ENCODE assay signal across 9 cellular contexts in genomic region chr5:109105631-109106267, GRCh38.
DNase-seq lines count a peak whose midpoint lies in the region; ATAC-seq and TF ChIP-seq lines count a peak whose summit lies in the region.
"Had no signal": no experiment of that assay in that cellular context is flagged by ENCODE, and none has a peak within 500 bp of the region (broad histone marks: within the 10 kb centered on the region; RNA-seq: fewer than 3 reads in every experiment).

No MANE protein-coding gene starts in this region.

- H3K4me3 ChIP-seq in mucosa of descending colon: no peak overlapping the region
- H3K4me3 ChIP-seq in CD8-positive, alpha-beta memory T cell (ENCODE audit: low read length): no peak overlapping the region

- CTCF ChIA-PET in CD8-positive, alpha-beta memory T cell (lab: Charles Lee): no interaction called here

- intact Hi-C loops in mucosa of descending colon (cut with DNase I, micrococcal nuclease) (no loop called here), left colon (cut with DNase I, micrococcal nuclease) (no loop called here)

- H3K27me3 ChIP-seq in CD8-positive, alpha-beta memory T cell (ENCODE audit: insufficient read depth, low read length, poor library complexity, severe bottlenecking): no peaks in the 10 kb centered on the region

- H3K36me3 Mint-ChIP-seq in CD8-positive, alpha-beta memory T cell: peaks cover 0 to 7% (median 0%) of the 10 kb centered on the region in 3 donors

- no peak for TF ChIP-seq CTCF in mucosa of descending colon (IDR thresholded peaks at IDR 0.05)

- POLR2A ChIA-PET in CD8-positive, alpha-beta memory T cell (lab: Charles Lee): no interaction called here

- no peaks in the 10 kb centered on the region for H3K36me3 ChIP-seq in mucosa of descending colon (ENCODE audit: low read depth)
- H3K36me3 ChIP-seq in CD8-positive, alpha-beta memory T cell (ENCODE audit: insufficient read depth, low read length): no peaks in the 10 kb centered on the region

- H3K27me3 Mint-ChIP-seq in CD8-positive, alpha-beta memory T cell: no peaks in the 10 kb centered on the region

- ATAC-seq in mucosa of descending colon (no peak), left colon (no peak)
- ATAC-seq in activated CD4-positive, CD25-positive, alpha-beta regulatory T cell treated with anti-CD3 and anti-CD28 coated beads, Interleukin-2, amount 50 U/mL, for 24 hours: no peak

- DNase-seq in D341Med (ENCODE audit: low spot score): peak; percentile 12
- peak; percentile 86 for DNase-seq in NCI-H446 treated with DMSO at 0.1 percent for 48 hours (lab: John Stamatoyannopoulos, UW)
- DNase-seq in epithelial cell of prostate (ENCODE audit: low read depth, low spot score): peak; percentile 16
- DNase-seq in non-pigmented ciliary epithelial cell (ENCODE audit: low read depth): peak; percentile 79
- no peak for DNase-seq in mucosa of descending colon
- DNase-seq in left colon: no peak
- DNase-seq in CD8-positive, alpha-beta memory T cell: no peak
- DNase-seq: activated gamma-delta T cell had no signal

- H3K4me3 Mint-ChIP-seq in CD8-positive, alpha-beta memory T cell: no peak overlapping the region

- H3K9me3 Mint-ChIP-seq in CD8-positive, alpha-beta memory T cell: peaks cover 0 to 2% (median 0%) of the 10 kb centered on the region in 5 donors

- H3K9me3 ChIP-seq in mucosa of descending colon: no peaks in the 10 kb centered on the region
- no peaks in the 10 kb centered on the region for H3K9me3 ChIP-seq in CD8-positive, alpha-beta memory T cell (ENCODE audit: low read length)

- peak overlapping the region; percentile 65 for H3K27ac ChIP-seq in epithelial cell of prostate
- H3K27ac ChIP-seq in CD8-positive, alpha-beta memory T cell (ENCODE audit: low read depth, low read length): no peak overlapping the region

- H3K4me1 Mint-ChIP-seq in CD8-positive, alpha-beta memory T cell: no peaks in the 10 kb centered on the region

- H3K4me1 ChIP-seq in mucosa of descending colon (ENCODE audit: low read depth): no peaks in the 10 kb centered on the region
- H3K4me1 ChIP-seq in CD8-positive, alpha-beta memory T cell (ENCODE audit: insufficient read depth, low read length): no peaks in the 10 kb centered on the region

- H3K27ac Mint-ChIP-seq in CD8-positive, alpha-beta memory T cell: no peak overlapping the region

Comparison
In these comparisons a context has a peak if more than half of its experiments do, and no peak if none do; other contexts are left out.
1. DNase-seq: peak in D341Med (single experiment), NCI-H446 treated with DMSO at 0.1 percent for 48 hours (single experiment), epithelial cell of prostate (single experiment) and non-pigmented ciliary epithelial cell (single experiment); none in mucosa of descending colon (0 of 3), left colon (0 of 2) and CD8-positive, alpha-beta memory T cell (0 of 5).